Comparison of ENCODE assay signal across 11 cellular contexts in the genomic region with DNA sequence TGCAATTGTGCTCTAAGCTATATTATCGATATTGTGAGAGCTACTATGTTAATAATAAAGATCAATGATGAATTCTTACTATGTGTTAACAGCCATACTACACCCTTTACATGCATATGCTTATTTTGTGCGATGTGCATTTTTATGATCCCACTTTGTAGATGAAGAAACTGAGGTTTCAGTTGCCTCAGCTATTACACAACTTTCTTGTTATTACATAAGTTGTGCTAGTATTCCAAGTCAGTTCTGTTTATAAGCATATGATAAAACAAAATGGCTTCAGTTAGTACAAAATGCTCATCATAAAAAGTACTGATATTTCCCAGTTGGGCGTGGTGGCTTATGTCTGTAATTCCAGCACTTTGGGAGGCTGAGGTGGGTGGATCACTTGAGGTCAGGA.
"Had no signal": no experiment of that assay in that cellular context is flagged by ENCODE, and none has a peak within 500 bp of the region (broad histone marks: within the 10 kb centered on the region; RNA-seq: fewer than 3 reads in every experiment).

No MANE protein-coding gene starts in this region.

- FAIRE-seq: H1, H54 had no signal

- DNase-seq: GM23248, GOT3, H7, H9, HCEC 1CT, HFFc6 had no signal

- ATAC-seq: GM23338, HCT116 had no signal

- H2AFZ ChIP-seq: GM23248, GM23338 had no signal

- H3K4me2 ChIP-seq: GM23338 had no signal

- H3K36me3 ChIP-seq: HAP-1 had no signal

- H3K4me3 ChIP-seq: GM23248, GM23338, HAP-1 had no signal

- H3K4me1 ChIP-seq: HAP-1 had no signal

- H3K27ac ChIP-seq: GM23248 had no signal

- H3K9me3 ChIP-seq: HAP-1 had no signal

- H3K9ac ChIP-seq: GM23248 had no signal
